In the genomic region with DNA sequence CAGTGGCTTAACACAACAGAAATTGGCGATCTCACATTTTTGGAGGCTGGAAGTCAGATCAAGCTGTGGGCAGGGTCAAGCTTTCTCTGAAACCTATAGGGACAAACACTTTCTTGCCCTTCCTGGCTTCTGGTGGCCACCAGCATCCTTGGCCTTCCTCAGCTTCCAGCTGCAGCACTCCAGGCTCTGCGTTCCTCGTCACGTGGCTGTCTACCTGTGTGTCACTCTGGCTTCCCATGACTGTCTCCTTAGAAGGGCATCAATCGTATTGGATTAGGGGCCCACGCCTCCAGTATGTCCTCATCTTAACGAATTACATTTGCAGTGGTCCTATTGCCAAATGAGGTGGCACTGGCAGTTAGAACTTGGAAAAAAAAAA, we compare ENCODE assay signal across 29 cellular contexts. TPM values are rescaled to one million over a fixed set of nuclear protein-coding genes. Genes with fewer than 3 reads are reported as not detected.
"Had no signal": no experiment of that assay in that cellular context is flagged by ENCODE, and none has a peak within 500 bp of the region (broad histone marks: within the 10 kb centered on the region; RNA-seq: fewer than 3 reads in every experiment).

No MANE protein-coding gene starts in this region.

- H3K9me3 ChIP-seq: ascending aorta, breast epithelium, esophagus muscularis mucosa, gastrocnemius medialis had no signal

- H3K27ac ChIP-seq: ascending aorta, breast epithelium, esophagus muscularis mucosa, foreskin keratinocyte, gastrocnemius medialis had no signal

- H3K27me3 ChIP-seq: ascending aorta, breast epithelium, esophagus muscularis mucosa, foreskin keratinocyte, gastrocnemius medialis had no signal

- H3K36me3 ChIP-seq: ascending aorta, breast epithelium, esophagus muscularis mucosa, gastrocnemius medialis had no signal

- H3K4me3 ChIP-seq: ascending aorta, breast epithelium, esophagus muscularis mucosa, gastrocnemius medialis had no signal

- H3K4me1 ChIP-seq: ascending aorta, breast epithelium had no signal

- DNase-seq: activated CD4-positive, alpha-beta memory T cell treated with anti-CD3 and anti-CD28 coated beads for 36 hours; activated CD4-positive, alpha-beta T cell treated with anti-CD3 and anti-CD28 coated beads for 36 hours; activated CD4-positive, alpha-beta T cell treated with anti-CD3 and anti-CD28 coated beads, Interleukin-2, amount 10 ng/mL, durations not matched to agents 24 days and 14 days; activated CD4-positive, CD25-positive, alpha-beta regulatory T cell; activated CD4-positive, CD25-positive, alpha-beta regulatory T cell treated with anti-CD3 and anti-CD28 coated beads, Interleukin-2, amount 50 U/mL, for 72 hours; activated CD8-positive, alpha-beta memory T cell treated with anti-CD3 and anti-CD28 coated beads, Interleukin-2, amount 10 ng/mL, durations not matched to agents 7 days and 5 days; activated CD8-positive, alpha-beta memory T cell treated with anti-CD3 and anti-CD28 coated beads, Interleukin-2, amount 50 U/mL, for 4 hours; activated CD8-positive, alpha-beta T cell treated with anti-CD3 and anti-CD28 coated beads, Interleukin-2, amount 10 ng/mL, durations not matched to agents 7 days and 5 days; activated gamma-delta T cell; activated naive CD4-positive, alpha-beta T cell; activated naive CD4-positive, alpha-beta T cell treated with anti-CD3 and anti-CD28 coated beads, Interleukin-2, amount 10 ng/mL, durations not matched to agents 7 days and 5 days; activated naive CD8-positive, alpha-beta T cell treated with anti-CD3 and anti-CD28 coated beads, Interleukin-2, amount 10 ng/mL, durations not matched to agents 7 days and 5 days; activated T-cell treated with anti-CD3 and anti-CD28 coated beads, Interleukin-2, amount 50 U/mL, for 24 hours; activated T-cell treated with anti-CD3 and anti-CD28 coated beads, Interleukin-2, amount 50 U/mL, for 72 hours; cortex of kidney; dermis blood vessel endothelial cell; effector CD4-positive, alpha-beta T cell; effector memory CD8-positive, alpha-beta T cell; erythroblast; foreskin keratinocyte; gastrocnemius medialis; glutamatergic neuron; T-helper 1 cell; T-helper 17 cell had no signal

- ATAC-seq: activated CD4-positive, alpha-beta T cell treated with anti-CD3 and anti-CD28 coated beads for 36 hours; activated CD8-positive, alpha-beta memory T cell treated with anti-CD3 and anti-CD28 coated beads, Interleukin-2, amount 10 ng/mL, durations not matched to agents 7 days and 5 days; activated CD8-positive, alpha-beta T cell treated with anti-CD3 and anti-CD28 coated beads, Interleukin-2, amount 10 ng/mL, durations not matched to agents 7 days and 5 days; activated naive CD4-positive, alpha-beta T cell treated with anti-CD3 and anti-CD28 coated beads, Interleukin-2, amount 50 U/mL, for 72 hours; activated T-cell treated with anti-CD3 and anti-CD28 coated beads, Interleukin-2, amount 50 U/mL, for 72 hours; effector memory CD8-positive, alpha-beta T cell; foreskin keratinocyte; gastrocnemius medialis; T-helper 17 cell had no signal

RNA-seq across cellular contexts. Expression of a gene that starts 25.8 kb away (rescaled TPM):
- total RNA-seq: activated CD4-positive, alpha-beta memory T cell treated with anti-CD3 and anti-CD28 coated beads for 36 hours; activated CD4-positive, alpha-beta T cell treated with anti-CD3 and anti-CD28 coated beads for 36 hours; activated CD4-positive, alpha-beta T cell treated with anti-CD3 and anti-CD28 coated beads, Interleukin-2, amount 10 ng/mL, durations not matched to agents 24 days and 14 days; activated CD8-positive, alpha-beta memory T cell treated with anti-CD3 and anti-CD28 coated beads for 36 hours; activated CD8-positive, alpha-beta memory T cell treated with anti-CD3 and anti-CD28 coated beads, Interleukin-2, amount 10 ng/mL, durations not matched to agents 7 days and 5 days; activated CD8-positive, alpha-beta T cell treated with anti-CD3 and anti-CD28 coated beads, Interleukin-2, amount 10 ng/mL, durations not matched to agents 7 days and 5 days; activated naive CD4-positive, alpha-beta T cell treated with anti-CD3 and anti-CD28 coated beads, Interleukin-2, amount 50 U/mL, for 72 hours; activated naive CD8-positive, alpha-beta T cell treated with anti-CD3 and anti-CD28 coated beads, Interleukin-2, amount 10 ng/mL, durations not matched to agents 7 days and 5 days; activated T-cell treated with anti-CD3 and anti-CD28 coated beads, Interleukin-2, amount 50 U/mL, for 72 hours; foreskin keratinocyte had no signal
- polyA plus RNA-seq: foreskin keratinocyte had no signal
